ENCODE assay signal across 10 cellular contexts in the genomic region with DNA sequence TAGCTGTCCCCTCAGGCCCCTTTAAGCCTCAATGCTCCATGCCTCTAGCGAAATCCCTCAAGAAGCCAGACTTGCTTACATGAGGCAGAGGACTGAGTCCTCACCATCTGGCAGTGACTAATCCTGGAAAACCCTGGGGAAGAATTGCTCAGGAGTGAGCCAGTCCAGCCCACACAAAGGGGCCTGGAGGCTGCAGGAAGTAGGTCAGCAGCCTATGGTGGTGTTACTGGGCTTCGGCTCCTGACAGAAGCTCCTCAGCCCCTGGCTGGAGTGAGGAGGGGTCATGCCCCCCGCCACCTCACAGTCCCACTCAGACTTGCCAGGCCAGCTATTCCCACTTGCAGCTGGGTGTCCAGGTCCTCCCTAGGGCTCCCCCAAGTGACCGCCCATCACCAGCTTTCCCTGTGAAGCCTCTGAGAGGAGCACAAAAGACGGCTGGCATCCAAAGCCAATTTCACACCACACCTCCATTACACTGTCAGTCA.
DNase-seq lines count a peak whose midpoint lies in the region; ATAC-seq and TF ChIP-seq lines count a peak whose summit lies in the region.
"Had no signal": no experiment of that assay in that cellular context is flagged by ENCODE, and none has a peak within 500 bp of the region (broad histone marks: within the 10 kb centered on the region; RNA-seq: fewer than 3 reads in every experiment).

No MANE protein-coding gene starts in this region.

- H3K27me3 Mint-ChIP-seq in CD8-positive, alpha-beta memory T cell, result peaks cover 1 to 10% of the 10 kb centered on the region in 2 donors

- CTCF ChIA-PET in CD8-positive, alpha-beta memory T cell (lab: Charles Lee), result no interaction called here

- H3K4me1 Mint-ChIP-seq in CD8-positive, alpha-beta memory T cell, result no peaks in the 10 kb centered on the region

- H3K27ac Mint-ChIP-seq in CD8-positive, alpha-beta memory T cell, result peak overlapping the region in 1 of 8 donors; percentile 58

- POLR2A ChIA-PET in CD8-positive, alpha-beta memory T cell (lab: Charles Lee), result no interaction called here

- ATAC-seq in Right ventricle myocardium inferior (peak; percentile 91), aorta (ENCODE audit: low FRiP score) (peak; percentile 62)
- ATAC-seq in stimulated activated naive CD8-positive, alpha-beta T cell treated with anti-CD3 and anti-CD28 coated beads, Interleukin-15, Interleukin-2, amounts not matched to agents 100 U/mL and 50 U/mL, for 24 hours, result no peak

- peaks cover 0 to 16% (median 4%) of the 10 kb centered on the region in 3 donors for H3K36me3 Mint-ChIP-seq in CD8-positive, alpha-beta memory T cell

- no peak for DNase-seq in Right ventricle myocardium inferior (ENCODE audit: missing footprints)
- DNase-seq in cardiac septum (ENCODE audit: low spot score), result no peak
- DNase-seq in astrocyte of the spinal cord (ENCODE audit: low read depth, low spot score), result peak; percentile 98
- peak; percentile 99 for DNase-seq in iris pigment epithelial cell (ENCODE audit: low read depth)
- DNase-seq in aorta, result peak in 1 of 2 donors; percentile 58
- DNase-seq in stimulated activated naive CD8-positive, alpha-beta T cell treated with anti-CD3 and anti-CD28 coated beads, Interleukin-15, Interleukin-2, amounts not matched to agents 100 U/mL and 50 U/mL, for 24 hours, result no peak
- no peak for DNase-seq in CD8-positive, alpha-beta memory T cell
- no peak for DNase-seq in DMS114 treated with DMSO at 0.1 percent for 48 hours (lab: John Stamatoyannopoulos, UW; ENCODE audit: unreplicated experiment)
- DNase-seq: activated T-cell treated with anti-CD3 and anti-CD28 coated beads, Interleukin-2, amount 50 U/mL, for 48 hours had no signal

- H3K4me3 Mint-ChIP-seq in CD8-positive, alpha-beta memory T cell, result no peak overlapping the region

- H3K9me3 ChIP-seq in aorta (ENCODE audit: control insufficient read depth, low read length), result peaks cover 2% of the 10 kb centered on the region
- H3K9me3 ChIP-seq in CD8-positive, alpha-beta memory T cell (ENCODE audit: low read length), result no peaks in the 10 kb centered on the region

- no peaks in the 10 kb centered on the region for H3K4me1 ChIP-seq in aorta (ENCODE audit: control insufficient read depth in 1 of 2, insufficient read depth in 2 of 2, low read length in 2 of 2)
- no peaks in the 10 kb centered on the region for H3K4me1 ChIP-seq in CD8-positive, alpha-beta memory T cell (ENCODE audit: insufficient read depth, low read length)

- peak; percentile 22 for TF ChIP-seq CTCF in astrocyte of the spinal cord (IDR thresholded peaks at IDR 0.05; ENCODE audit: low read depth, low read length)

- intact Hi-C loops in Right ventricle myocardium inferior (cut with DNase I) (no loop called here), cardiac septum (cut with DNase I) (no loop called here), aorta (cut with DNase I) (no loop called here)

- peaks cover 5 to 10% (median 8%) of the 10 kb centered on the region in 5 donors for H3K9me3 Mint-ChIP-seq in CD8-positive, alpha-beta memory T cell

- WGBS in aorta, 2 donors, result 32 to 35% methylated on average over 5 of the region's 5 CpGs

- in situ Hi-C loops in astrocyte of the spinal cord (cut with HindIII; ENCODE audit: low sequenced_read_pairs), result no loop called here

- H3K36me3 ChIP-seq in aorta (ENCODE audit: control insufficient read depth in 1 of 2, insufficient read depth in 2 of 2, low read length in 1 of 2), result no peaks in the 10 kb centered on the region
- no peaks in the 10 kb centered on the region for H3K36me3 ChIP-seq in CD8-positive, alpha-beta memory T cell (ENCODE audit: insufficient read depth, low read length)

- H3K27ac ChIP-seq in aorta (ENCODE audit: low read depth in 1 of 2, low read length in 2 of 2), result no peak overlapping the region
- H3K27ac ChIP-seq in CD8-positive, alpha-beta memory T cell (ENCODE audit: low read depth, low read length), result no peak overlapping the region
- H3K27ac ChIP-seq: 22Rv1 had no signal

- no peak overlapping the region for H3K4me3 ChIP-seq in astrocyte of the spinal cord (ENCODE audit: low read depth, low read length)
- no peak overlapping the region for H3K4me3 ChIP-seq in aorta (ENCODE audit: low read length in 2 of 2)
- no peak overlapping the region for H3K4me3 ChIP-seq in CD8-positive, alpha-beta memory T cell (ENCODE audit: low read length)

- H3K27me3 ChIP-seq in aorta (ENCODE audit: control insufficient read depth in 1 of 2, insufficient read depth in 2 of 2, low read length in 1 of 2), result no peaks in the 10 kb centered on the region
- no peaks in the 10 kb centered on the region for H3K27me3 ChIP-seq in CD8-positive, alpha-beta memory T cell (ENCODE audit: insufficient read depth, low read length, poor library complexity, severe bottlenecking)

Comparison
In these comparisons a context has a peak if more than half of its experiments do, and no peak if none do; other contexts are left out.
1. DNase-seq: peak in astrocyte of the spinal cord (single experiment) and iris pigment epithelial cell (single experiment); none in Right ventricle myocardium inferior (single experiment), cardiac septum (single experiment), stimulated activated naive CD8-positive, alpha-beta T cell treated with anti-CD3 and anti-CD28 coated beads, Interleukin-15, Interleukin-2, amounts not matched to agents 100 U/mL and 50 U/mL, for 24 hours (single experiment), CD8-positive, alpha-beta memory T cell (0 of 5) and DMS114 treated with DMSO at 0.1 percent for 48 hours (single experiment).